1 cellular context compared by ENCODE assay signal in genomic region chr7:101947899-101948298, GRCh38.
TF ChIP-seq lines count a peak whose summit lies in the region.

No MANE protein-coding gene starts in this region.

TF ChIP-seq in K562, 482 proteins besides CTCF, POLR2A, EP300 and RAD21 (continued from another document):
- TF ChIP-seq, protein P1, sequence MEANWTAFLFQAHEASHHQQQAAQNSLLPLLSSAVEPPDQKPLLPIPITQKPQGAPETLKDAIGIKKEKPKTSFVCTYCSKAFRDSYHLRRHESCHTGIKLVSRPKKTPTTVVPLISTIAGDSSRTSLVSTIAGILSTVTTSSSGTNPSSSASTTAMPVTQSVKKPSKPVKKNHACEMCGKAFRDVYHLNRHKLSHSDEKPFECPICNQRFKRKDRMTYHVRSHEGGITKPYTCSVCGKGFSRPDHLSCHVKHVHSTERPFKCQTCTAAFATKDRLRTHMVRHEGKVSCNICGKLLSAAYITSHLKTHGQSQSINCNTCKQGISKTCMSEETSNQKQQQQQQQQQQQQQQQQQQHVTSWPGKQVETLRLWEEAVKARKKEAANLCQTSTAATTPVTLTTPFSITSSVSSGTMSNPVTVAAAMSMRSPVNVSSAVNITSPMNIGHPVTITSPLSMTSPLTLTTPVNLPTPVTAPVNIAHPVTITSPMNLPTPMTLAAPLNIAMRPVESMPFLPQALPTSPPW (CRISPR knock-in tag; IDR thresholded peaks at IDR 0.05): peak; percentile 38; the same call in 1 of the 2 replicates
- TF ChIP-seq NFE2 (IDR thresholded peaks at IDR 0.05; ENCODE audit: low read depth) (0 out of 2 replicates have a peak, but pooled peaks have one; percentile 34), KLF10 (CRISPR knock-in tag; IDR thresholded peaks at IDR 0.05) (no peak), CREM (IDR thresholded peaks at IDR 0.05; ENCODE audit: low read depth) (peak; percentile 84), JUND (IDR thresholded peaks at IDR 0.05; ENCODE audit: borderline replicate concordance, low read depth, low read length) (peak; percentile 53; the same call in 1 of the 2 replicates), JUND (tag; IDR thresholded peaks at IDR 0.05; ENCODE audit: borderline replicate concordance, low read depth, low read length) (no peak; the same call in 2 of the 3 replicates), MTA1 (IDR thresholded peaks at IDR 0.05; ENCODE audit: borderline replicate concordance) (no peak), EGR1 (conservative IDR thresholded peaks at IDR 0.05) (peak; percentile 70), CBFA2T2 (conservative IDR thresholded peaks at IDR 0.05) (peak; percentile 38), ARID1B (IDR thresholded peaks at IDR 0.05) (peak; percentile 60), SMAD4 (CRISPR knock-in tag; conservative IDR thresholded peaks at IDR 0.05) (peak; percentile 70), CXXC5 (CRISPR knock-in tag; IDR thresholded peaks at IDR 0.05) (peak; percentile 43; the same call in 1 of the 2 replicates), TAF15 (IDR thresholded peaks at IDR 0.05; ENCODE audit: low read depth, low read length) (no peak), SIRT6 (IDR thresholded peaks at IDR 0.05; ENCODE audit: low read depth, low read length) (no peak), HDAC2 (IDR thresholded peaks at IDR 0.05) (peak; percentile 46; the same call in 1 of the 2 replicates), PHF21A (IDR thresholded peaks at IDR 0.05; ENCODE audit: borderline replicate concordance, low read depth) (peak; percentile 90), CBFA2T3 (IDR thresholded peaks at IDR 0.05) (peak; percentile 72), HDAC1 (IDR thresholded peaks at IDR 0.05) (0 out of 4 replicates have a peak, but pooled peaks of 1 of the 2 experiments have one; percentile 52), ATF1 (CRISPR knock-in tag; IDR thresholded peaks at IDR 0.05) (no peak), ATF1 (tag; IDR thresholded peaks at IDR 0.05) (peak; percentile 64), KLF6 (CRISPR knock-in tag; IDR thresholded peaks at IDR 0.05; ENCODE audit: borderline replicate concordance) (no peak), TBL1XR1 (IDR thresholded peaks at IDR 0.05; ENCODE audit: low read length in 2 of 2) (peak in 1 of 2 experiments; percentile 74; a peak in 2 of 4 replicates), SMARCE1 (IDR thresholded peaks at IDR 0.05) (peak; percentile 75; the same call in 1 of the 2 replicates), MBD2 (IDR thresholded peaks at IDR 0.05; ENCODE audit: borderline replicate concordance, low read depth) (peak; percentile 35; the same call in 1 of the 2 replicates), MNT (conservative IDR thresholded peaks at IDR 0.05) (0 out of 4 replicates have a peak, but pooled peaks of 1 of the 2 experiments have one; percentile 9), EZH2 (IDR thresholded peaks at IDR 0.05; ENCODE audit: borderline replicate concordance, low read depth, low read length) (no peak), MEIS2 (IDR thresholded peaks at IDR 0.05; ENCODE audit: partially characterized antibody) (peak; percentile 71), MYC (IDR thresholded peaks at IDR 0.05; ENCODE audit: low read depth, low read length) (no peak), MYC (CRISPR knock-in tag; IDR thresholded peaks at IDR 0.05; ENCODE audit: borderline replicate concordance, low read depth) (no peak), NFIC (IDR thresholded peaks at IDR 0.05) (peak; percentile 91), FOSL1 (tag; conservative IDR thresholded peaks at IDR 0.05) (peak; percentile 38), NCOR1 (IDR thresholded peaks at IDR 0.05) (peak; percentile 60), SOX6 (IDR thresholded peaks at IDR 0.05) (0 out of 2 replicates have a peak, but pooled peaks have one; percentile 31), SMARCA4 (IDR thresholded peaks at IDR 0.05) (peak; percentile 53; the same call in 1 of the 2 replicates), NFE2L1 (tag; IDR thresholded peaks at IDR 0.05; ENCODE audit: borderline replicate concordance, low read depth) (no peak), NRF1 (conservative IDR thresholded peaks at IDR 0.05 in 1 of 2, IDR thresholded peaks at IDR 0.05 in 1 of 2) (peak in 1 of 2 experiments; percentile 15; a peak in 1 of 4 replicates), KDM1A (IDR thresholded peaks at IDR 0.05) (peak; percentile 74 to 75; a peak in 3 of 4 replicates), TCF3 (CRISPR knock-in tag; IDR thresholded peaks at IDR 0.05) (peak; percentile 35; the same call in 1 of the 2 replicates), MEF2D (tag; conservative IDR thresholded peaks at IDR 0.05; ENCODE audit: low read depth) (peak; percentile 89), CC2D1A (IDR thresholded peaks at IDR 0.05) (0 out of 2 replicates have a peak, but pooled peaks have one; percentile 32), POLR2AphosphoS5 (IDR thresholded peaks at IDR 0.05; ENCODE audit: control insufficient read depth, insufficient read depth, low read depth, low read length) (peak; percentile 45; the same call in 1 of the 2 replicates), SPI1 (IDR thresholded peaks at IDR 0.05; ENCODE audit: borderline replicate concordance, low read depth, low read length) (no peak)
- TF ChIP-seq, protein P2, sequence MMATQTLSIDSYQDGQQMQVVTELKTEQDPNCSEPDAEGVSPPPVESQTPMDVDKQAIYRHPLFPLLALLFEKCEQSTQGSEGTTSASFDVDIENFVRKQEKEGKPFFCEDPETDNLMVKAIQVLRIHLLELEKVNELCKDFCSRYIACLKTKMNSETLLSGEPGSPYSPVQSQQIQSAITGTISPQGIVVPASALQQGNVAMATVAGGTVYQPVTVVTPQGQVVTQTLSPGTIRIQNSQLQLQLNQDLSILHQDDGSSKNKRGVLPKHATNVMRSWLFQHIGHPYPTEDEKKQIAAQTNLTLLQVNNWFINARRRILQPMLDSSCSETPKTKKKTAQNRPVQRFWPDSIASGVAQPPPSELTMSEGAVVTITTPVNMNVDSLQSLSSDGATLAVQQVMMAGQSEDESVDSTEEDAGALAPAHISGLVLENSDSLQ (IDR thresholded peaks at IDR 0.05): 0 out of 2 replicates have a peak, but pooled peaks have one; percentile 30
- TF ChIP-seq, protein P3, sequence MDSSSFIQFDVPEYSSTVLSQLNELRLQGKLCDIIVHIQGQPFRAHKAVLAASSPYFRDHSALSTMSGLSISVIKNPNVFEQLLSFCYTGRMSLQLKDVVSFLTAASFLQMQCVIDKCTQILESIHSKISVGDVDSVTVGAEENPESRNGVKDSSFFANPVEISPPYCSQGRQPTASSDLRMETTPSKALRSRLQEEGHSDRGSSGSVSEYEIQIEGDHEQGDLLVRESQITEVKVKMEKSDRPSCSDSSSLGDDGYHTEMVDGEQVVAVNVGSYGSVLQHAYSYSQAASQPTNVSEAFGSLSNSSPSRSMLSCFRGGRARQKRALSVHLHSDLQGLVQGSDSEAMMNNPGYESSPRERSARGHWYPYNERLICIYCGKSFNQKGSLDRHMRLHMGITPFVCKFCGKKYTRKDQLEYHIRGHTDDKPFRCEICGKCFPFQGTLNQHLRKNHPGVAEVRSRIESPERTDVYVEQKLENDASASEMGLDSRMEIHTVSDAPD (CRISPR knock-in tag; IDR thresholded peaks at IDR 0.05): no peak
- TF ChIP-seq, protein P4, sequence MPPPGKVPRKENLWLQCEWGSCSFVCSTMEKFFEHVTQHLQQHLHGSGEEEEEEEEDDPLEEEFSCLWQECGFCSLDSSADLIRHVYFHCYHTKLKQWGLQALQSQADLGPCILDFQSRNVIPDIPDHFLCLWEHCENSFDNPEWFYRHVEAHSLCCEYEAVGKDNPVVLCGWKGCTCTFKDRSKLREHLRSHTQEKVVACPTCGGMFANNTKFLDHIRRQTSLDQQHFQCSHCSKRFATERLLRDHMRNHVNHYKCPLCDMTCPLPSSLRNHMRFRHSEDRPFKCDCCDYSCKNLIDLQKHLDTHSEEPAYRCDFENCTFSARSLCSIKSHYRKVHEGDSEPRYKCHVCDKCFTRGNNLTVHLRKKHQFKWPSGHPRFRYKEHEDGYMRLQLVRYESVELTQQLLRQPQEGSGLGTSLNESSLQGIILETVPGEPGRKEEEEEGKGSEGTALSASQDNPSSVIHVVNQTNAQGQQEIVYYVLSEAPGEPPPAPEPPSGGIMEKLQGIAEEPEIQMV (tag; conservative IDR thresholded peaks at IDR 0.05; ENCODE audit: low read depth): no peak
- TF ChIP-seq, protein P5, sequence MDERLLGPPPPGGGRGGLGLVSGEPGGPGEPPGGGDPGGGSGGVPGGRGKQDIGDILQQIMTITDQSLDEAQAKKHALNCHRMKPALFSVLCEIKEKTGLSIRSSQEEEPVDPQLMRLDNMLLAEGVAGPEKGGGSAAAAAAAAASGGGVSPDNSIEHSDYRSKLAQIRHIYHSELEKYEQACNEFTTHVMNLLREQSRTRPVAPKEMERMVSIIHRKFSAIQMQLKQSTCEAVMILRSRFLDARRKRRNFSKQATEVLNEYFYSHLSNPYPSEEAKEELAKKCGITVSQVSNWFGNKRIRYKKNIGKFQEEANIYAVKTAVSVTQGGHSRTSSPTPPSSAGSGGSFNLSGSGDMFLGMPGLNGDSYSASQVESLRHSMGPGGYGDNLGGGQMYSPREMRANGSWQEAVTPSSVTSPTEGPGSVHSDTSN (CRISPR knock-in tag; IDR thresholded peaks at IDR 0.05; ENCODE audit: low read depth): no peak
- TF ChIP-seq, protein P5 (tag; conservative IDR thresholded peaks at IDR 0.05; ENCODE audit: low read depth): peak; percentile 65; the same call in 1 of the 2 replicates
